In genomic region chr2:46306320-46306719, GRCh38 we compare ENCODE assay signal across 10 cellular contexts. TPM values are rescaled to one million over a fixed set of nuclear protein-coding genes. Genes with fewer than 3 reads are reported as not detected.
DNase-seq lines count a peak whose midpoint lies in the region; ATAC-seq and TF ChIP-seq lines count a peak whose summit lies in the region.
"Had no signal": no experiment of that assay in that cellular context is flagged by ENCODE, and none has a peak within 500 bp of the region (broad histone marks: within the 10 kb centered on the region; RNA-seq: fewer than 3 reads in every experiment).

No MANE protein-coding gene starts in this region.

- no peak for TF ChIP-seq RAD21 in IMR-90 (IDR thresholded peaks at IDR 0.05; ENCODE audit: low read length)

- no peak overlapping the region for H2BK20ac ChIP-seq in IMR-90 (ENCODE audit: low read depth, low read length)

- H3F3A ChIP-seq in PC-3 (ENCODE audit: low read length, unreplicated experiment) = peaks cover 6% of the 10 kb centered on the region

- H2BK5ac ChIP-seq in IMR-90 (ENCODE audit: low read depth, low read length, poor library complexity, severe bottlenecking) = no peak overlapping the region

- CTCF ChIA-PET in IMR-90 (lab: Yijun Ruan, JAX) (no interaction called here), PC-3 (lab: Charles Lee) (interaction anchor here (0.7 kb wide), 1 partner anchor 294 kb away, joined by 3 read pairs; no protein-coding TSS in a partner anchor)

- H4K5ac ChIP-seq in IMR-90 (ENCODE audit: low read depth, low read length) = no peak overlapping the region

- H3K9me2 ChIP-seq in PC-3 (replicated peaks; ENCODE audit: low read length) = no peaks in the 10 kb centered on the region

- peaks cover 41% of the 10 kb centered on the region for H3K9me1 ChIP-seq in IMR-90 (ENCODE audit: insufficient read depth, low read length)

- dilution Hi-C loops in IMR-90 (cut with HindIII; ENCODE audit: low sequenced_read_pairs, unreplicated experiment) = no loop called here

- H2AK9ac ChIP-seq in IMR-90 (replicated peaks; ENCODE audit: low read depth, low read length, poor library complexity) = no peak overlapping the region

- H3K4ac ChIP-seq in IMR-90 (ENCODE audit: low read depth, low read length) = no peak overlapping the region

- TF ChIP-seq POLR2A in IMR-90 (IDR thresholded peaks at IDR 0.05; ENCODE audit: low read depth, low read length) = no peak

- peak overlapping the region; percentile 8; the same call in 1 of the 2 replicates for H3K4me2 ChIP-seq in IMR-90 (ENCODE audit: low read depth, low read length)
- H3K4me2 ChIP-seq in PC-3 (ENCODE audit: low read length) = peak overlapping the region; percentile 72

- H2AFZ ChIP-seq in IMR-90 (replicated peaks; ENCODE audit: low read length, poor library complexity) (no peak overlapping the region), PC-3 (ENCODE audit: low read length) (no peak overlapping the region)

- intact Hi-C loops in IMR-90 (cut with micrococcal nuclease) (no loop called here), PC-3 (cut with micrococcal nuclease) (loop anchor here (5.0 kb wide), 1 partner anchor 101 kb away; no protein-coding TSS in a partner anchor), left ventricle myocardium superior (cut with micrococcal nuclease) (loop anchor here (10.0 kb wide), 1 partner anchor 48 kb away; no protein-coding TSS in a partner anchor)

- no peak overlapping the region for H3K4me3 ChIP-seq in IMR-90 (ENCODE audit: insufficient read depth, low read depth, low read length)
- H3K4me3 ChIP-seq in PC-3 (ENCODE audit: low read length) = peak overlapping the region; percentile 41; the same call in 1 of the 2 replicates
- no peak overlapping the region for H3K4me3 ChIP-seq in thoracic aorta
- H3K4me3 ChIP-seq: K562 had no signal

- H4K20me1 ChIP-seq in IMR-90 (ENCODE audit: insufficient read depth, low read length) (peaks cover 99% of the 10 kb centered on the region), PC-3 (ENCODE audit: low read length) (no peaks in the 10 kb centered on the region)

- H3K56ac ChIP-seq in IMR-90 (ENCODE audit: extremely low read depth, insufficient read depth, low read length) = no peak overlapping the region

- POLR2A ChIA-PET in IMR-90 (lab: Charles Lee; ENCODE audit: unreplicated experiment) = no interaction called here
- POLR2A ChIA-PET in PC-3 (lab: Charles Lee; ENCODE audit: unreplicated experiment) = interaction anchor here (0.7 kb wide), 1 partner anchor 220 kb away, joined by 3 read pairs; no protein-coding TSS in a partner anchor

- peak; percentile 37 for DNase-seq in IMR-90
- peak; percentile 95 for DNase-seq in PC-3
- no peak for DNase-seq in left ventricle myocardium superior
- DNase-seq in thoracic aorta (ENCODE audit: low spot score) = no peak
- DNase-seq in islet precursor cell = no peak
- no peak for DNase-seq in NCI-H1048 (lab: John Stamatoyannopoulos, UW)
- no peak for DNase-seq in NCI-H187 treated with DMSO at 0.1 percent for 48 hours (lab: John Stamatoyannopoulos, UW)
- DNase-seq in NCI-H82 treated with DMSO at 0.1 percent for 48 hours (lab: John Stamatoyannopoulos, UW; ENCODE audit: unreplicated experiment) = no peak
- DNase-seq: activated naive CD4-positive, alpha-beta T cell had no signal

- ATAC-seq in IMR-90 (ENCODE audit: low read depth) (no peak), PC-3 (peak; percentile 62), left ventricle myocardium superior (peak; percentile 9), thoracic aorta (ENCODE audit: insufficient number of reproducible peaks, low FRiP score, low read depth) (peak; percentile 44)

- H3K27ac ChIP-seq in IMR-90 (ENCODE audit: insufficient read depth, low read length) (no peak overlapping the region), PC-3 (ENCODE audit: low read length) (peak overlapping the region; percentile 93), thoracic aorta (peak overlapping the region; percentile 87 to 97)

- H2BK120ac ChIP-seq in IMR-90 (ENCODE audit: low read depth, low read length) = 0 out of 2 replicates have a peak overlapping the region, but pooled peaks have one; percentile 26

- BruUV-seq in IMR-90 (replicated peaks; lab: Mats Ljungman, UMichigan) (no TSS peak), PC-3 (replicated peaks; lab: Mats Ljungman, UMichigan) (no TSS peak)

- 0 out of 2 replicates have a peak overlapping the region, but pooled peaks have one; percentile 33 for H3K14ac ChIP-seq in IMR-90 (replicated peaks; ENCODE audit: low read depth, low read length)

- H4K8ac ChIP-seq in IMR-90 (ENCODE audit: low read depth in 2 of 2, low read length in 2 of 2) = no peak overlapping the region; a peak in 1 of 4 replicates

- no peak overlapping the region; the same call in 1 of the 2 replicates for H2AK5ac ChIP-seq in IMR-90 (ENCODE audit: low read depth, low read length)

- no CpG with 5 or more reads among the region's 2 CpGs for WGBS in IMR-90 (ENCODE audit: extremely low coverage in 2 of 2, insufficient read length in 1 of 2), 2 experiments

- H3K18ac ChIP-seq in IMR-90 (ENCODE audit: low read depth, low read length) = no peak overlapping the region

- H3K9me3 ChIP-seq in IMR-90 (ENCODE audit: control insufficient read depth, insufficient read depth, low read length) (no peaks in the 10 kb centered on the region), PC-3 (ENCODE audit: low read length) (no peaks in the 10 kb centered on the region), thoracic aorta (no peaks in the 10 kb centered on the region)

- H3K9ac ChIP-seq in IMR-90 (ENCODE audit: low read depth, low read length) = no peak overlapping the region
- peak overlapping the region; percentile 71 for H3K9ac ChIP-seq in PC-3 (ENCODE audit: low read length)

- TF ChIP-seq CTCF in IMR-90 (conservative IDR thresholded peaks at IDR 0.05; ENCODE audit: low read depth, low read length) (no peak), PC-3 (conservative IDR thresholded peaks at IDR 0.05; ENCODE audit: low read depth, low read length) (no peak), thoracic aorta (IDR thresholded peaks at IDR 0.05) (no peak)

- no peak overlapping the region for H4K91ac ChIP-seq in IMR-90 (ENCODE audit: insufficient read depth, low read depth, low read length)

- H3K23ac ChIP-seq in IMR-90 (ENCODE audit: low read depth, low read length) = no peak overlapping the region

- H3K4me1 ChIP-seq in IMR-90 (ENCODE audit: control insufficient read depth, insufficient read depth, low read length) (peaks cover 26% of the 10 kb centered on the region), PC-3 (ENCODE audit: insufficient read depth, low read length) (peaks cover 78% of the 10 kb centered on the region), thoracic aorta (ENCODE audit: control insufficient read depth in 1 of 2, low read depth in 2 of 2) (peaks cover 64 to 100% of the 10 kb centered on the region in 2 donors)

- peaks cover 19 to 88% of the 10 kb centered on the region in 2 experiments for H3K79me1 ChIP-seq in IMR-90 (ENCODE audit: low read depth in 1 of 2, low read length in 2 of 2)

- H3K27me3 ChIP-seq in IMR-90 (ENCODE audit: control insufficient read depth, insufficient read depth, low read length) = no peaks in the 10 kb centered on the region
- no peaks in the 10 kb centered on the region for H3K27me3 ChIP-seq in PC-3 (ENCODE audit: low read length)
- no peaks in the 10 kb centered on the region for H3K27me3 ChIP-seq in thoracic aorta (replicated peaks; ENCODE audit: insufficient read depth)

- H2BK15ac ChIP-seq in IMR-90 (ENCODE audit: low read depth, low read length) = no peak overlapping the region

- H3K79me2 ChIP-seq in PC-3 (ENCODE audit: low read length) = peaks cover 90% of the 10 kb centered on the region

- in situ Hi-C loops in IMR-90 (cut with MboI; ENCODE audit: low sequenced_read_pairs) = loop anchor here (5.0 to 25.0 kb wide), 2 partner anchors 56 to 669 kb away; no protein-coding TSS in a partner anchor

- H3K36me3 ChIP-seq in IMR-90 (ENCODE audit: control insufficient read depth, insufficient read depth, low read length) (peaks cover 18% of the 10 kb centered on the region), PC-3 (ENCODE audit: low read depth, low read length) (0 out of 2 replicates have a peak, but pooled peaks cover 5% of the 10 kb centered on the region), thoracic aorta (no peaks in the 10 kb centered on the region)

TF ChIP-seq in IMR-90, 13 proteins besides CTCF, POLR2A, EP300 and RAD21:
- no peak for TF ChIP-seq CHD1 (IDR thresholded peaks at IDR 0.05; ENCODE audit: low read depth, low read length)
- TF ChIP-seq MXI1 (IDR thresholded peaks at IDR 0.05; ENCODE audit: borderline replicate concordance, low read depth, low read length) = no peak
- no peak for TF ChIP-seq MAFK (IDR thresholded peaks at IDR 0.05; ENCODE audit: low read depth, low read length)
- 0 out of 2 replicates have a peak, but pooled peaks have one; percentile 7 for TF ChIP-seq CEBPB (IDR thresholded peaks at IDR 0.05; ENCODE audit: low read depth, low read length)
- no peak for TF ChIP-seq RCOR1 (IDR thresholded peaks at IDR 0.05; ENCODE audit: insufficient replicate concordance, low read length)
- TF ChIP-seq MAZ (IDR thresholded peaks at IDR 0.05; ENCODE audit: borderline replicate concordance, low read depth, low read length) = no peak
TF ChIP-seq in IMR-90: peak in this region for 1.

RNA-seq across cellular contexts. Expression of gene EPAS1, which starts 9.1 kb away (rescaled TPM):
- 21.9 and 40.7 TPM in 2 replicates for total RNA-seq in IMR-90 (2012; rRNA removed)
- 103 and 120 TPM in 2 replicates for polyA plus RNA-seq in IMR-90 (2012; rRNA removed)
- 117 and 156 TPM in 2 replicates for polyA plus RNA-seq in IMR-90 (2012; cell fraction: cytosol; rRNA removed)
- 108 and 158 TPM in 2 replicates for polyA plus RNA-seq in IMR-90 (2012; cell fraction: nucleus; rRNA removed; ENCODE audit: low replicate concordance)
- total RNA-seq in PC-3 (2014; rRNA removed) = 43.2 and 77.0 TPM in 2 replicates
- 212 TPM for total RNA-seq in left ventricle myocardium superior
- total RNA-seq in thoracic aorta = 100 to 1,000 TPM; 517 to 667 TPM

Comparison
In these comparisons a context has a peak if more than half of its experiments do, and no peak if none do; other contexts are left out.
1. DNase-seq: peak in IMR-90 (single experiment) and PC-3 (single experiment); none in left ventricle myocardium superior (single experiment), thoracic aorta (single experiment), islet precursor cell (single experiment), NCI-H1048 (single experiment), NCI-H187 treated with DMSO at 0.1 percent for 48 hours (single experiment) and NCI-H82 treated with DMSO at 0.1 percent for 48 hours (single experiment).